12 cellular contexts compared by ENCODE assay signal in the genomic region with DNA sequence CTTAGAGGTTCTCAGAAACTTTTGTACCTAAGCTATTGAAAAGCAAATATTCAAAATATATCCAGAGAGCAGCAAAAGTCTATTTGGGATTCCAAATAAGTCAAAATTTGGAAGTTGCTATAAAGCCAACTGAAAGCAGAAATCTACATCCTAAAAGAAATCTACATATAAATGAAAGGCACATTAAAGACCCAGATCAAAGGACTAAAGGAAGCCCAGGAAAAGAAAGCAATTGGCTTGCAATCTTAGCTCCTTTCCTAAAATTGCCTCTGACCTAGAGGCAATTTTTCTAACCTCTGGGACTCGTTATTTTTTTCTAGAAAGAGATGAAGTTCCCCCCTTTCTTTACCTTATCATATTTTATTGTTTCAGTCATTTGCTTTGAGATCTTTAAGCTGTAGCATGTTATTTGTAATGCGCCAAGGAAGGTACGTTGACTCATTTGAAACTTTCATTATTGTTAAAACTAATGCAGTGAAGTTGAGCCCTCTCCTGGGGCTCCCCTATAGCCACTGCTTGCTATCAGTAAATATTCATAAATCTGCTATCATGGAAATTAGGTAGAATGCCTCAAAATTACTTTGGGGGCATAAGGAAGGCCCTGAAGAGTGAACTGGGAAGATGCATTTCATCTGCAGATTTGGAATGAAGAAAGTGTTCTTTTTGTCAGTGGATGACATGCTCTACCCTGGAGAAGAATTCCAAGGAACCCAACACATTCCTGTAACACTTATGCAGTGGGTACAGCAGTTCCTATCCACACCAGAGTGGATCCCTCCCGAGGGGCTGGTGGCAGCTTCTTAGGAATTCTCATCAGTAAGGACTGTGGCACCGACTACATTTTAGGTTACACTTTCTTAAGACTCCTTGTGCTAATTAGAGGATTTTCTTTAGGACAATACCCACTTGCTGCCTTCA.
DNase-seq lines count a peak whose midpoint lies in the region; TF ChIP-seq lines count a peak whose summit lies in the region.
"Had no signal": no experiment of that assay in that cellular context is flagged by ENCODE, and none has a peak within 500 bp of the region (broad histone marks: within the 10 kb centered on the region; RNA-seq: fewer than 3 reads in every experiment).

No MANE protein-coding gene starts in this region.

- peak; percentile 15 for DNase-seq in H7
- no peak for DNase-seq in testis
- no peak for DNase-seq in AG08395 (ENCODE audit: low spot score)
- no peak for DNase-seq in GM13976 (ENCODE audit: low spot score)
- DNase-seq: DMS53, IMR-90, Kasumi-1, KBM-7 had no signal

- TF ChIP-seq CTCF in testis (IDR thresholded peaks at IDR 0.05) (no peak), GM13976 (IDR thresholded peaks at IDR 0.05; ENCODE audit: borderline replicate concordance, control extremely low read depth, extremely low read depth, insufficient read depth, missing control alignments) (no peak)

- H3K27ac ChIP-seq in HUES64 (ENCODE audit: low read depth, low read length) (peak overlapping the region; percentile 27; the same call in 1 of the 2 replicates), iPS-18a (ENCODE audit: low read length) (no peak overlapping the region), testis (no peak overlapping the region)
- H3K27ac ChIP-seq: A549, BLaER1 had no signal

- intact Hi-C loops in testis (cut with DNase I; ENCODE audit: low total_unique reads): no loop called here

- in situ Hi-C loops in GM13976 (cut with MboI; ENCODE audit: low sequenced_read_pairs, unreplicated experiment): no loop called here

- peaks cover 14% of the 10 kb centered on the region for H3K4me1 ChIP-seq in HUES64 (ENCODE audit: insufficient read depth, low read length)
- H3K4me1 ChIP-seq in iPS-18a (ENCODE audit: control insufficient read depth, low read depth, low read length): peaks cover 24% of the 10 kb centered on the region
- no peaks in the 10 kb centered on the region for H3K4me1 ChIP-seq in testis
- H3K4me1 ChIP-seq: A549, BLaER1 had no signal

- 27% methylated on average over 5 of the region's 5 CpGs for WGBS in HUES64
- 77 to 81% methylated on average over 5 of the region's 5 CpGs for WGBS in testis, 2 donors

- TF ChIP-seq POLR2A in testis (IDR thresholded peaks at IDR 0.05): no peak

- peaks cover 3% of the 10 kb centered on the region; the same call in 1 of the 2 replicates for H3K9me3 ChIP-seq in HUES64 (ENCODE audit: insufficient read depth, low read depth, low read length)
- H3K9me3 ChIP-seq in iPS-18a (ENCODE audit: control insufficient read depth, low read depth, low read length): no peaks in the 10 kb centered on the region
- no peaks in the 10 kb centered on the region for H3K9me3 ChIP-seq in testis
- H3K9me3 ChIP-seq: A549, BLaER1 had no signal

- no peak overlapping the region for H3K4me3 ChIP-seq in H7 (ENCODE audit: insufficient read depth, low read depth, low read length)
- no peak overlapping the region for H3K4me3 ChIP-seq in HUES64 (ENCODE audit: low read length)
- peak overlapping the region; percentile 35 for H3K4me3 ChIP-seq in iPS-18a (ENCODE audit: low read length)
- no peak overlapping the region for H3K4me3 ChIP-seq in testis
- H3K4me3 ChIP-seq: A549, BLaER1 had no signal

- H3K36me3 ChIP-seq in H7 (replicated peaks; ENCODE audit: control insufficient read depth, insufficient read depth, low read length) (no peaks in the 10 kb centered on the region), HUES64 (ENCODE audit: insufficient read depth, low read length) (no peaks in the 10 kb centered on the region), iPS-18a (ENCODE audit: control insufficient read depth, low read depth, low read length) (no peaks in the 10 kb centered on the region), testis (ENCODE audit: low read depth, missing control alignments) (no peaks in the 10 kb centered on the region)
- H3K36me3 ChIP-seq: BLaER1 had no signal

- H3K9ac ChIP-seq in HUES64 (ENCODE audit: low read depth, low read length) (no peak overlapping the region), iPS-18a (ENCODE audit: low read length) (no peak overlapping the region)
- H3K9ac ChIP-seq: BLaER1 had no signal

- H3K27me3 ChIP-seq in H7 (ENCODE audit: control insufficient read depth, insufficient read depth, low read length) (peaks cover 4% of the 10 kb centered on the region; the same call in 1 of the 2 replicates), HUES64 (ENCODE audit: insufficient read depth, low read length) (no peaks in the 10 kb centered on the region), iPS-18a (ENCODE audit: control insufficient read depth, insufficient read depth, low read length) (no peaks in the 10 kb centered on the region), testis (no peaks in the 10 kb centered on the region)
- H3K27me3 ChIP-seq: BLaER1 had no signal
